In genomic region chrX:125308653-125309052, GRCh38 we compare ENCODE assay signal across 8 cellular contexts. TPM values are rescaled to one million over a fixed set of nuclear protein-coding genes. Genes with fewer than 3 reads are reported as not detected.
"Had no signal": no experiment of that assay in that cellular context is flagged by ENCODE, and none has a peak within 500 bp of the region (broad histone marks: within the 10 kb centered on the region; RNA-seq: fewer than 3 reads in every experiment).

No MANE protein-coding gene starts in this region.

- H3K4me3 ChIP-seq: K562 had no signal

- ATAC-seq: HepG2, K562 had no signal

- H3K27ac Mint-ChIP-seq: IgD-negative memory B cell had no signal

- DNase-seq: IMR-90, KBM-7, KG1 had no signal

- H3K4me1 Mint-ChIP-seq: IgD-negative memory B cell had no signal

- H3K27ac ChIP-seq: HL-60 had no signal

- H3K4me3 Mint-ChIP-seq: IgD-negative memory B cell had no signal

RNA-seq across cellular contexts. Expression of gene TEX13C, which starts 11.0 kb away (rescaled TPM):
- total RNA-seq: HepG2, HT-29, IMR-90, K562 had no signal
